ENCODE assay signal across 18 cellular contexts in genomic region chr14:31181271-31181670, GRCh38.
"Had no signal": no experiment of that assay in that cellular context is flagged by ENCODE, and none has a peak within 500 bp of the region (broad histone marks: within the 10 kb centered on the region; RNA-seq: fewer than 3 reads in every experiment).

No MANE protein-coding gene starts in this region.

- H3K27me3 ChIP-seq: heart left ventricle, sigmoid colon, stomach had no signal

- DNase-seq: effector CD4-positive, alpha-beta T cell; heart left ventricle; hippocampal formation; left colon; left ventricle myocardium superior; mesendoderm; naive B cell; posterior cingulate gyrus; sigmoid colon; stimulated activated CD4-positive, alpha-beta T cell treated with anti-CD3 and anti-CD28 coated beads, Interleukin-2, amount 100 ng/mL, for 24 hours; stimulated activated CD4-positive, alpha-beta T cell treated with anti-CD3 and anti-CD28 coated beads, Interleukin-4, amount 100 ng/mL, for 4 hours; stimulated activated naive CD4-positive, alpha-beta T cell; stomach; substantia nigra had no signal

- ATAC-seq: esophagus mucosa, heart left ventricle, left colon, left ventricle myocardium superior had no signal

- H3K9me3 Mint-ChIP-seq: naive B cell had no signal

- H3K9me3 ChIP-seq: heart left ventricle, sigmoid colon, stomach had no signal

- H3K4me1 ChIP-seq: heart left ventricle, sigmoid colon had no signal

- H3K27ac ChIP-seq: coronary artery, heart left ventricle, sigmoid colon, skin epidermis had no signal

- H3K4me3 ChIP-seq: coronary artery, heart left ventricle, lung, sigmoid colon, skin epidermis, stomach had no signal

- H3K27me3 Mint-ChIP-seq: naive B cell had no signal
